Comparison of ENCODE assay signal across 1 cellular context in genomic region chr9:17394868-17395488, GRCh38.
TF ChIP-seq lines count a peak whose summit lies in the region.

No MANE protein-coding gene starts in this region.

TF ChIP-seq in H1, 55 proteins besides CTCF, POLR2A, EP300 and RAD21 (continued from another document):
- TF ChIP-seq CHD7 (IDR thresholded peaks at IDR 0.05; ENCODE audit: insufficient replicate concordance, low read length) = no peak
- TF ChIP-seq BACH1 (IDR thresholded peaks at IDR 0.05; ENCODE audit: low read length) = no peak
- TF ChIP-seq GABPA (IDR thresholded peaks at IDR 0.05; ENCODE audit: borderline replicate concordance, insufficient read depth, low read length) = no peak
- no peak for TF ChIP-seq SP4 (IDR thresholded peaks at IDR 0.05; ENCODE audit: low read length)
- no peak for TF ChIP-seq JUND (IDR thresholded peaks at IDR 0.05; ENCODE audit: low read length)
- TF ChIP-seq KDM5A (IDR thresholded peaks at IDR 0.05; ENCODE audit: low read length) = no peak
- TF ChIP-seq TAF7 (optimal IDR thresholded peaks at IDR 0.05; ENCODE audit: borderline replicate concordance, low read depth, low read length) = no peak
- TF ChIP-seq E2F6 (IDR thresholded peaks at IDR 0.05) = no peak
- TF ChIP-seq ATF3 (IDR thresholded peaks at IDR 0.05; ENCODE audit: insufficient read depth, low read depth, low read length) = no peak
- TF ChIP-seq EZH2 (IDR thresholded peaks at IDR 0.05; ENCODE audit: low read depth, low read length, severe bottlenecking) = no peak
- TF ChIP-seq TAF1 (IDR thresholded peaks at IDR 0.05; ENCODE audit: low read depth, low read length) = no peak
- no peak for TF ChIP-seq KDM4A (IDR thresholded peaks at IDR 0.05; ENCODE audit: low read depth, low read length, severe bottlenecking)
- no peak for TF ChIP-seq TCF12 (IDR thresholded peaks at IDR 0.05; ENCODE audit: low read depth, low read length)
- TF ChIP-seq ASH2L (IDR thresholded peaks at IDR 0.05; ENCODE audit: low read length) = no peak
- no peak for TF ChIP-seq NANOG (IDR thresholded peaks at IDR 0.05; ENCODE audit: insufficient read depth, low read depth, low read length, poor library complexity, severe bottlenecking)
- TF ChIP-seq CREB1 (IDR thresholded peaks at IDR 0.05) = no peak
- TF ChIP-seq ZNF274 (IDR thresholded peaks at IDR 0.05; ENCODE audit: borderline replicate concordance, extremely low read depth, low read length) = no peak
- no peak for TF ChIP-seq CBX5 (IDR thresholded peaks at IDR 0.05; ENCODE audit: low read depth, low read length)
